ENCODE assay signal across 35 cellular contexts in the genomic region with DNA sequence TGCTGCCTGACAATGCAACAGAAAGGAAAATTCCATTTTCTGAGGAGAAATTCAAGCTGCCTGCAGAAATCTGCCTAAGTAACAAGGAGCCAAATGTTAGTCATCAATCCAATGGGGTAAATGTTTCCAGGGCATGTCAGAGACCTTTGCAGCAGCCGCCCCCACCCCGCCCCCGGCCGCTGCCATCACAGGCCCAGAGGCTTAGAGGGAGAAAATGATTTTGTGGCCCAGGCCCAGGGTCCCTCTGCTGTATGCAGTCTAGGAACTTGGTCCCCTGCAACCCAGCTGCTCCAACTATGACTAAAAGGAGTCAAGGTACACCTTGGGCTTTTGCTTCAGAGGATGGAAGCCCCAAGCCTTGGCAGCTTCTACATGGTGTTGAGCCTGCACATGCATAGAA. TPM values are rescaled to one million over a fixed set of nuclear protein-coding genes. Genes with fewer than 3 reads are reported as not detected.
DNase-seq lines count a peak whose midpoint lies in the region; ATAC-seq and TF ChIP-seq lines count a peak whose summit lies in the region.
"Had no signal": no experiment of that assay in that cellular context is flagged by ENCODE, and none has a peak within 500 bp of the region (broad histone marks: within the 10 kb centered on the region; RNA-seq: fewer than 3 reads in every experiment).

No MANE protein-coding gene starts in this region.

- H3K4me3 ChIP-seq in HEK293 (ENCODE audit: low read depth, low read length) (no peak overlapping the region), esophagus muscularis mucosa (no peak overlapping the region)
- H3K4me3 ChIP-seq: A549; BLaER1; BLaER1 treated with 17β-estradiol and CSF1 and Interleukin-3, amounts not matched to agents 10 nM and 100 nM had no signal

- ATAC-seq in activated CD8-positive, alpha-beta memory T cell treated with anti-CD3 and anti-CD28 coated beads, Interleukin-2, amount 10 ng/mL, durations not matched to agents 7 days and 5 days, result no peak
- ATAC-seq: A549; CD8-positive, alpha-beta T cell had no signal

- 96% methylated on average over 4 of the region's 4 CpGs for WGBS in esophagus muscularis mucosa

- H3K4me1 Mint-ChIP-seq in activated CD8-positive, alpha-beta memory T cell treated with anti-CD3 and anti-CD28 coated beads, Interleukin-2, amount 10 ng/mL, durations not matched to agents 7 days and 5 days, result no peaks in the 10 kb centered on the region
- H3K4me1 Mint-ChIP-seq: B cell; CD4-positive, alpha-beta memory T cell; CD4-positive, CD25-positive, alpha-beta regulatory T cell; CD8-positive, alpha-beta memory T cell had no signal

- H3K36me3 ChIP-seq in HEK293 (ENCODE audit: control insufficient read depth in 2 of 2, insufficient read depth in 1 of 2, low read length in 2 of 2), result no peaks in the 10 kb centered on the region
- H3K36me3 ChIP-seq in esophagus muscularis mucosa, result no peaks in the 10 kb centered on the region
- H3K36me3 ChIP-seq: BE2C had no signal

- no peaks in the 10 kb centered on the region for H3K4me1 ChIP-seq in HEK293 (ENCODE audit: control insufficient read depth, insufficient read depth, low read length)
- H3K4me1 ChIP-seq in esophagus muscularis mucosa, result peaks cover 0 to 11% (median 8%) of the 10 kb centered on the region in 4 donors
- H3K4me1 ChIP-seq: A549, Caco-2 had no signal

- H3K4me3 Mint-ChIP-seq in activated CD8-positive, alpha-beta memory T cell treated with anti-CD3 and anti-CD28 coated beads, Interleukin-2, amount 10 ng/mL, durations not matched to agents 7 days and 5 days, result no peak overlapping the region
- H3K4me3 Mint-ChIP-seq: B cell; CD14-positive monocyte; CD4-positive, alpha-beta memory T cell; CD4-positive, alpha-beta T cell; CD4-positive, CD25-positive, alpha-beta regulatory T cell; CD8-positive, alpha-beta memory T cell; CD8-positive, alpha-beta T cell had no signal

- intact Hi-C loops in esophagus muscularis mucosa (cut with DNase I), result no loop called here

- CTCF ChIA-PET in HEK293 (lab: Yijun Ruan, JAX), result interaction anchor here (1.0 to 1.2 kb wide), 3 partner anchors 8 to 62 kb away, joined by 3 to 4 read pairs (median 4); no protein-coding TSS in a partner anchor
- CTCF ChIA-PET in activated CD8-positive, alpha-beta memory T cell treated with anti-CD3 and anti-CD28 coated beads, Interleukin-2, amount 10 ng/mL, durations not matched to agents 7 days and 5 days (lab: Charles Lee), result no interaction called here

- H3K27me3 ChIP-seq in esophagus muscularis mucosa, result no peaks in the 10 kb centered on the region
- H3K27me3 ChIP-seq: BE2C; BLaER1; BLaER1 treated with 17β-estradiol and CSF1 and Interleukin-3, amounts not matched to agents 10 nM and 100 nM had no signal

- TF ChIP-seq EP300 in esophagus muscularis mucosa (IDR thresholded peaks at IDR 0.05), result no peak

- TF ChIP-seq CTCF in HEK293 (tag by site-specific recombination; IDR thresholded peaks at IDR 0.05) (no peak), esophagus muscularis mucosa (IDR thresholded peaks at IDR 0.05) (no peak)

- DNase-seq in esophagus muscularis mucosa (ENCODE audit: extremely low spot score) (peak; percentile 26), putamen (ENCODE audit: low spot score) (peak; percentile 39), NCI-H526 treated with DMSO at 0.1 percent for 48 hours (lab: John Stamatoyannopoulos, UW) (no peak), NCI-H1092 treated with DMSO at 0.1 percent for 48 hours (lab: John Stamatoyannopoulos, UW) (no peak)
- no peak for DNase-seq in activated CD8-positive, alpha-beta memory T cell treated with anti-CD3 and anti-CD28 coated beads, Interleukin-2, amount 10 ng/mL, durations not matched to agents 7 days and 5 days
- DNase-seq: 8988T; ACHN; AML-193; BE2C; C1 segment of cervical spinal cord; Caco-2; Calu3; CD4-positive, alpha-beta memory T cell; CD4-positive, alpha-beta T cell; CD4-positive, CD25-positive, alpha-beta regulatory T cell; CD8-positive, alpha-beta memory T cell; CD8-positive, alpha-beta T cell; COR-L47; DMS 273 treated with DMSO at 0.1 percent for 48 hours; DMS153; DMS53; DMS79; DMS79 treated with DMSO at 0.1 percent for 48 hours; EL had no signal

- POLR2A ChIA-PET in HEK293 (lab: Yijun Ruan, JAX), result no interaction called here

- no peak for TF ChIP-seq POLR2A in esophagus muscularis mucosa (IDR thresholded peaks at IDR 0.05; ENCODE audit: low read depth)

- H3K27me3 Mint-ChIP-seq in activated CD8-positive, alpha-beta memory T cell treated with anti-CD3 and anti-CD28 coated beads, Interleukin-2, amount 10 ng/mL, durations not matched to agents 7 days and 5 days, result no peaks in the 10 kb centered on the region
- H3K27me3 Mint-ChIP-seq: CD4-positive, alpha-beta T cell; CD4-positive, CD25-positive, alpha-beta regulatory T cell had no signal

- H3K27ac ChIP-seq in HEK293 (ENCODE audit: extremely low read depth, low read depth, low read length), result no peak overlapping the region
- H3K27ac ChIP-seq in esophagus muscularis mucosa (replicated peaks in 1 of 4), result no peak overlapping the region
- H3K27ac ChIP-seq: 22Rv1; A549; BLaER1; BLaER1 treated with 17β-estradiol and CSF1 and Interleukin-3, amounts not matched to agents 10 nM and 100 nM; C4-2B had no signal

- peaks cover 2% of the 10 kb centered on the region for H3K9me3 Mint-ChIP-seq in activated CD8-positive, alpha-beta memory T cell treated with anti-CD3 and anti-CD28 coated beads, Interleukin-2, amount 10 ng/mL, durations not matched to agents 7 days and 5 days (ENCODE audit: low read depth)
- H3K9me3 Mint-ChIP-seq: CD4-positive, alpha-beta memory T cell; CD4-positive, alpha-beta T cell; CD8-positive, alpha-beta memory T cell; CD8-positive, alpha-beta T cell had no signal

- H3K9me3 ChIP-seq in HEK293 (ENCODE audit: control insufficient read depth, insufficient read depth, low read depth, low read length), result no peaks in the 10 kb centered on the region
- no peaks in the 10 kb centered on the region for H3K9me3 ChIP-seq in esophagus muscularis mucosa
- H3K9me3 ChIP-seq: BE2C had no signal

- no peaks in the 10 kb centered on the region for H3K36me3 Mint-ChIP-seq in activated CD8-positive, alpha-beta memory T cell treated with anti-CD3 and anti-CD28 coated beads, Interleukin-2, amount 10 ng/mL, durations not matched to agents 7 days and 5 days
- H3K36me3 Mint-ChIP-seq: CD14-positive monocyte had no signal

- no peak overlapping the region for H3K27ac Mint-ChIP-seq in activated CD8-positive, alpha-beta memory T cell treated with anti-CD3 and anti-CD28 coated beads, Interleukin-2, amount 10 ng/mL, durations not matched to agents 7 days and 5 days
- H3K27ac Mint-ChIP-seq: B cell; CD14-positive monocyte; CD4-positive, alpha-beta memory T cell; CD4-positive, alpha-beta T cell; CD4-positive, CD25-positive, alpha-beta regulatory T cell; CD8-positive, alpha-beta memory T cell; CD8-positive, alpha-beta T cell had no signal

TF ChIP-seq in HEK293, 187 proteins besides CTCF, POLR2A, EP300 and RAD21:
- TF ChIP-seq ZFHX2 (tag by site-specific recombination; conservative IDR thresholded peaks at IDR 0.05), result no peak
- no peak for TF ChIP-seq ZNF221 (tag by site-specific recombination; IDR thresholded peaks at IDR 0.05; ENCODE audit: borderline replicate concordance)
- no peak for TF ChIP-seq BCL11B (tag by site-specific recombination; IDR thresholded peaks at IDR 0.05; ENCODE audit: low read depth)
- no peak for TF ChIP-seq FEZF1 (tag by site-specific recombination; IDR thresholded peaks at IDR 0.05)
- peak; percentile 67 for TF ChIP-seq ZNF585B (tag by site-specific recombination; IDR thresholded peaks at IDR 0.05)
- TF ChIP-seq ZNF292 (tag by site-specific recombination; IDR thresholded peaks at IDR 0.05; ENCODE audit: borderline replicate concordance, low read depth), result no peak

RNA-seq across cellular contexts. Expression of gene VLDLR, which starts 45.0 kb away (rescaled TPM):
- total RNA-seq in esophagus muscularis mucosa, result 10 to 100 TPM; 15.5 to 17.0 (median 16.8) TPM
- total RNA-seq in activated CD8-positive, alpha-beta memory T cell treated with anti-CD3 and anti-CD28 coated beads, Interleukin-2, amount 10 ng/mL, durations not matched to agents 7 days and 5 days, result 1 to 10 TPM; 7.2 to 8.6 TPM
- total RNA-seq: B cell; CD4-positive, CD25-positive, alpha-beta regulatory T cell had no signal

RNA-seq across cellular contexts. Expression of gene KCNV2, which starts 50.7 kb away (rescaled TPM):
- not detected for total RNA-seq in esophagus muscularis mucosa
- total RNA-seq in activated CD8-positive, alpha-beta memory T cell treated with anti-CD3 and anti-CD28 coated beads, Interleukin-2, amount 10 ng/mL, durations not matched to agents 7 days and 5 days, result not detected
- total RNA-seq: A172; A673; B cell; Caco-2; Calu3; CD4-positive, alpha-beta memory T cell; CD4-positive, alpha-beta T cell; CD4-positive, CD25-positive, alpha-beta regulatory T cell; CD8-positive, alpha-beta memory T cell; CD8-positive, alpha-beta T cell; Daoy had no signal

Comparison
In these comparisons a context has a peak if more than half of its experiments do, and no peak if none do; other contexts are left out.
1. DNase-seq: peak in esophagus muscularis mucosa (single experiment) and putamen (single experiment); none in NCI-H526 treated with DMSO at 0.1 percent for 48 hours (single experiment), activated CD8-positive, alpha-beta memory T cell treated with anti-CD3 and anti-CD28 coated beads, Interleukin-2, amount 10 ng/mL, durations not matched to agents 7 days and 5 days (single experiment) and NCI-H1092 treated with DMSO at 0.1 percent for 48 hours (single experiment).